In genomic region chr1:116178837-116179236, GRCh38 we compare ENCODE assay signal across 19 cellular contexts.
A peak's percentile ranks its signal among the peaks of the same experiment; 100 is the strongest.
DNase-seq lines count a peak whose midpoint lies in the region; ATAC-seq and TF ChIP-seq lines count a peak whose summit lies in the region.
"Had no signal": no experiment of that assay in that cellular context is flagged by ENCODE, and none has a peak within 500 bp of the region (broad histone marks: within the 10 kb centered on the region; RNA-seq: fewer than 3 reads in every experiment).

No MANE protein-coding gene starts in this region.

- intact Hi-C loops in colonic mucosa (cut with DNase I) (loop anchor here (10.0 kb wide), 1 partner anchor 146 kb away; no protein-coding TSS in a partner anchor), prostate gland (cut with DNase I) (no loop called here)

- H3K36me3 ChIP-seq in colonic mucosa (no peaks in the 10 kb centered on the region), prostate gland (no peaks in the 10 kb centered on the region), SJCRH30 (no peaks in the 10 kb centered on the region)
- H3K36me3 ChIP-seq: ovary had no signal

- H3K9me3 ChIP-seq in colonic mucosa (no peaks in the 10 kb centered on the region), prostate gland (no peaks in the 10 kb centered on the region), SJCRH30 (replicated peaks) (no peaks in the 10 kb centered on the region)
- H3K9me3 ChIP-seq: ovary had no signal

- H3K4me1 ChIP-seq in colonic mucosa (no peaks in the 10 kb centered on the region), prostate gland (replicated peaks) (peaks cover 6% of the 10 kb centered on the region), SJCRH30 (no peaks in the 10 kb centered on the region)

- ATAC-seq in HG03159 (IDR thresholded peaks at IDR 0.05; ENCODE audit: unreplicated experiment): no peak
- ATAC-seq: activated CD8-positive, alpha-beta T cell treated with anti-CD3 and anti-CD28 coated beads for 36 hours; naive thymus-derived CD8-positive, alpha-beta T cell; PC-3 had no signal

- TF ChIP-seq CTCF in colonic mucosa (IDR thresholded peaks at IDR 0.05) (no peak), prostate gland (IDR thresholded peaks at IDR 0.05) (no peak), GM13977 (IDR thresholded peaks at IDR 0.05; ENCODE audit: extremely low read depth, insufficient read depth, missing control alignments) (no peak)

- peak overlapping the region; percentile 73 for H3K27ac ChIP-seq in colonic mucosa
- H3K27ac ChIP-seq in prostate gland: peak overlapping the region in 1 of 2 donors; percentile 8
- no peak overlapping the region for H3K27ac ChIP-seq in SJCRH30
- H3K27ac ChIP-seq: ovary had no signal

- in situ Hi-C loops in GM13977 (cut with MboI; ENCODE audit: low pct_unique_long_range_greater_than_20kb, low sequenced_read_pairs, unreplicated experiment): no loop called here

- no peak for TF ChIP-seq POLR2A in prostate gland (IDR thresholded peaks at IDR 0.05)

- no peak overlapping the region for H3K4me3 ChIP-seq in colonic mucosa
- H3K4me3 ChIP-seq in prostate gland: no peak overlapping the region
- H3K4me3 ChIP-seq in SJCRH30: no peak overlapping the region
- H3K4me3 ChIP-seq: ovary had no signal

- peak; percentile 26 for DNase-seq in DMS53 treated with DMSO at 0.1 percent for 48 hours (lab: John Stamatoyannopoulos, UW; ENCODE audit: unreplicated experiment)
- peak; percentile 21 for DNase-seq in NCI-H2196 treated with DMSO at 0.1 percent for 48 hours (lab: John Stamatoyannopoulos, UW; ENCODE audit: unreplicated experiment)
- peak; percentile 91 for DNase-seq in colonic mucosa
- DNase-seq in prostate gland (ENCODE audit: low spot score): peak; percentile 80
- no peak for DNase-seq in SJCRH30
- DNase-seq in GM13977 (ENCODE audit: low spot score): no peak
- DNase-seq: activated CD4-positive, CD25-positive, alpha-beta regulatory T cell treated with anti-CD3 and anti-CD28 coated beads, Interleukin-2, amount 50 U/mL, for 72 hours; activated CD8-positive, alpha-beta T cell treated with anti-CD3 and anti-CD28 coated beads for 36 hours; activated gamma-delta T cell; CD4-positive, CD25-positive, alpha-beta regulatory T cell; mesendoderm; naive thymus-derived CD8-positive, alpha-beta T cell; NCI-H1092 treated with DMSO at 0.1 percent for 48 hours; NCI-H748 treated with DMSO at 0.1 percent for 48 hours; ovary; PC-3; right cardiac atrium; SHP77 treated with DMSO at 0.1 percent for 48 hours had no signal

- H3K27me3 ChIP-seq in colonic mucosa: no peaks in the 10 kb centered on the region
- no peaks in the 10 kb centered on the region for H3K27me3 ChIP-seq in prostate gland (replicated peaks; ENCODE audit: insufficient read depth)
- H3K27me3 ChIP-seq in SJCRH30: peaks cover 3% of the 10 kb centered on the region; the same call in 1 of the 2 replicates
- H3K27me3 ChIP-seq: ovary had no signal

- peak overlapping the region in 1 of 2 donors; percentile 51 for H3K9ac ChIP-seq in colonic mucosa (ENCODE audit: low read depth in 2 of 2, low read length in 2 of 2)

- WGBS in prostate gland: 33% methylated on average over 1 of the region's 1 CpG

Comparison
In these comparisons a context has a peak if more than half of its experiments do, and no peak if none do; other contexts are left out.
1. DNase-seq: peak in DMS53 treated with DMSO at 0.1 percent for 48 hours (single experiment), NCI-H2196 treated with DMSO at 0.1 percent for 48 hours (single experiment), colonic mucosa (single experiment) and prostate gland (single experiment); none in SJCRH30 (0 of 2) and GM13977 (single experiment).